Comparison of ENCODE assay signal across 15 cellular contexts in the genomic region with DNA sequence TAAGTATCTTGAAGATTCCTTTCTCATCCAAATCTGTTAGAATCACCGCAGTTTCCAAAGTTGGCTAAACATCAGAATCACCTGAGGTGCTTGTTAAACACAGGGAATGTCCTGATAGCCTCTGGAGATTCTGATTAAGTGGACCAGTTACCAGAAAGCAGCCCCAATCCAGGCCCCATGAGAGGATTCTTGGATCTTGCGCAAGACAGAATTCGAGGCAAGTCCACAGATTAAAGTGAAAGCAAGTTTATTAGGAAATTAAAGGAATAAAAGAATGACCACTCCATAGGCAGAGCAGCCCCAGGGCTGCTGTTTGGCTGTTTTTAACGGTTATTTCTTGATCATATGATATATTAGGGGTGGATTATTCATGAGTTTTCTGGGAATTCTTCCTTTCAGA.
A peak's percentile ranks its signal among the peaks of the same experiment; 100 is the strongest.
DNase-seq lines count a peak whose midpoint lies in the region; TF ChIP-seq lines count a peak whose summit lies in the region.
"Had no signal": no experiment of that assay in that cellular context is flagged by ENCODE, and none has a peak within 500 bp of the region (broad histone marks: within the 10 kb centered on the region; RNA-seq: fewer than 3 reads in every experiment).

No MANE protein-coding gene starts in this region.

- H2BK5ac ChIP-seq in mesenchymal stem cell (ENCODE audit: low read depth, low read length, poor library complexity, severe bottlenecking), result no peak overlapping the region

- intact Hi-C loops in CD4-positive, alpha-beta memory T cell (cut with micrococcal nuclease), result no loop called here

- no peak overlapping the region for H2AK5ac ChIP-seq in mesenchymal stem cell (ENCODE audit: low read length, severe bottlenecking)

- no peak overlapping the region for H3K27ac Mint-ChIP-seq in CD4-positive, alpha-beta memory T cell
- H3K27ac Mint-ChIP-seq: nephron progenitor cell had no signal

- peak overlapping the region; percentile 37 for H3K4me2 ChIP-seq in fibroblast of lung (ENCODE audit: extremely low read depth, insufficient read depth, low read length)
- H3K4me2 ChIP-seq in mesenchymal stem cell (ENCODE audit: low read length, poor library complexity, severe bottlenecking), result no peak overlapping the region
- H3K4me2 ChIP-seq: SK-N-SH had no signal

- no peak overlapping the region for H3K4me3 ChIP-seq in fibroblast of lung (replicated peaks in 1 of 4; ENCODE audit: control extremely low read depth in 1 of 4, insufficient read depth in 1 of 4, low read depth in 3 of 4, low read length in 4 of 4)
- peak overlapping the region in 1 of 2 experiments; percentile 25 for H3K4me3 ChIP-seq in mesenchymal stem cell (ENCODE audit: insufficient read depth in 1 of 2, low read depth in 1 of 2, low read length in 2 of 2)
- H3K4me3 ChIP-seq in tibial nerve, result peak overlapping the region in 2 of 4 donors; percentile 9 to 21
- H3K4me3 ChIP-seq in CD4-positive, alpha-beta memory T cell (ENCODE audit: low read length in 2 of 2), result no peak overlapping the region
- H3K4me3 ChIP-seq: heart left ventricle had no signal

- H3K4ac ChIP-seq in mesenchymal stem cell (ENCODE audit: low read depth in 1 of 2, low read length in 2 of 2), result no peak overlapping the region

- TF ChIP-seq POLR2A in tibial nerve (IDR thresholded peaks at IDR 0.05), result no peak

- no peak overlapping the region for H2BK120ac ChIP-seq in mesenchymal stem cell (ENCODE audit: low read depth, low read length)

- H3K9me3 ChIP-seq in fibroblast of lung (ENCODE audit: control insufficient read depth, insufficient read depth, low read depth, low read length) (peaks cover 2% of the 10 kb centered on the region), mesenchymal stem cell (ENCODE audit: control insufficient read depth, low read length) (peaks cover 18% of the 10 kb centered on the region), tibial nerve (peaks cover 0 to 16% (median 6%) of the 10 kb centered on the region in 4 donors)
- no peaks in the 10 kb centered on the region for H3K9me3 ChIP-seq in CD4-positive, alpha-beta memory T cell (ENCODE audit: control insufficient read depth in 1 of 2, low read length in 2 of 2)

- 81% methylated on average over 4 of the region's 4 CpGs for WGBS in mesenchymal stem cell
- WGBS in tibial nerve, 2 donors, result 34 to 49% methylated on average over 4 of the region's 4 CpGs

- H2AFZ ChIP-seq in fibroblast of lung (ENCODE audit: low read length) (no peak overlapping the region), mesenchymal stem cell (ENCODE audit: low read depth, low read length) (no peak overlapping the region)

- H4K20me1 ChIP-seq in fibroblast of lung (ENCODE audit: control insufficient read depth, extremely low read depth, insufficient read depth, low read length), result no peaks in the 10 kb centered on the region

- peaks cover 4 to 10% of the 10 kb centered on the region in 2 donors for H3K27me3 Mint-ChIP-seq in CD4-positive, alpha-beta memory T cell

- H3K4me1 ChIP-seq in fibroblast of lung (ENCODE audit: control insufficient read depth, extremely low read depth, insufficient read depth, low read length) (peaks cover 6% of the 10 kb centered on the region), mesenchymal stem cell (ENCODE audit: control insufficient read depth, insufficient read depth, low read depth, low read length) (peaks cover 4% of the 10 kb centered on the region), tibial nerve (peaks cover 0 to 45% (median 11%) of the 10 kb centered on the region in 4 donors)
- no peaks in the 10 kb centered on the region for H3K4me1 ChIP-seq in CD4-positive, alpha-beta memory T cell (ENCODE audit: insufficient read depth, low read length)

- H3K36me3 ChIP-seq in fibroblast of lung (ENCODE audit: control insufficient read depth, insufficient read depth, low read length) (no peaks in the 10 kb centered on the region), mesenchymal stem cell (ENCODE audit: control insufficient read depth in 1 of 2, insufficient read depth in 2 of 2, low read depth in 1 of 2, low read length in 2 of 2) (no peaks in the 10 kb centered on the region), tibial nerve (no peaks in the 10 kb centered on the region)
- no peaks in the 10 kb centered on the region for H3K36me3 ChIP-seq in CD4-positive, alpha-beta memory T cell (ENCODE audit: insufficient read depth, low read length)
- H3K36me3 ChIP-seq: heart left ventricle had no signal

- CTCF ChIA-PET in CD4-positive, alpha-beta memory T cell (lab: Charles Lee; ENCODE audit: partially characterized antibody), result no interaction called here

- no peak overlapping the region for H3K18ac ChIP-seq in mesenchymal stem cell (ENCODE audit: low read depth in 1 of 2, low read length in 2 of 2)

- H3K23ac ChIP-seq in mesenchymal stem cell (ENCODE audit: low read length in 2 of 2), result no peak overlapping the region

- H4K91ac ChIP-seq in mesenchymal stem cell (ENCODE audit: low read length), result no peak overlapping the region

- TF ChIP-seq CTCF in fibroblast of lung (conservative IDR thresholded peaks at IDR 0.05 in 1 of 2, IDR thresholded peaks at IDR 0.05 in 1 of 2; ENCODE audit: low read depth in 1 of 2, low read length in 2 of 2), result no peak
- TF ChIP-seq CTCF in tibial nerve (IDR thresholded peaks at IDR 0.05), result no peak

- POLR2A ChIA-PET in CD4-positive, alpha-beta memory T cell (lab: Charles Lee; ENCODE audit: partially characterized antibody), result no interaction called here

- no peak overlapping the region for H2BK12ac ChIP-seq in mesenchymal stem cell (ENCODE audit: low read length in 2 of 2)

- DNase-seq in fibroblast of lung (ENCODE audit: low read depth in 2 of 2) (peak in 1 of 2 donors; percentile 61), mesenchymal stem cell (peak; percentile 50), tibial nerve (ENCODE audit: low spot score in 2 of 2) (peak; percentile 31 to 60), cerebellar nuclear complex (lab: John Stamatoyannopoulos, UW) (no peak)
- no peak for DNase-seq in activated effector memory CD4-positive, alpha-beta T cell treated with Interleukin-2 at 50 U/mL for 16 hours
- no peak for DNase-seq in CD4-positive, alpha-beta memory T cell
- DNase-seq: activated CD4-positive, alpha-beta T cell treated with anti-CD3 and anti-CD28 coated beads, Interleukin-2, amount 50 U/mL, for 4 hours; activated effector memory CD4-positive, alpha-beta T cell treated with anti-CD3 and anti-CD28 coated beads, Interleukin-2, amount 50 U/mL, for 16 hours; heart left ventricle; NCI-H1092; nephron progenitor cell; SK-N-SH; stimulated activated naive CD8-positive, alpha-beta T cell treated with anti-CD3 and anti-CD28 coated beads, Interleukin-15, Interleukin-2, amounts not matched to agents 100 U/mL and 50 U/mL, for 24 hours had no signal

- no peak for TF ChIP-seq EP300 in Ishikawa (IDR thresholded peaks at IDR 0.05; ENCODE audit: borderline replicate concordance)
- peak in 1 of 2 donors; percentile 70 for TF ChIP-seq EP300 in tibial nerve (IDR thresholded peaks at IDR 0.05)

- H3K14ac ChIP-seq in mesenchymal stem cell (ENCODE audit: low read length in 2 of 2), result no peak overlapping the region

- H3K9ac ChIP-seq in fibroblast of lung (ENCODE audit: insufficient read depth, low read length) (no peak overlapping the region), mesenchymal stem cell (ENCODE audit: low read length) (peak overlapping the region; percentile 58)
- H3K9ac ChIP-seq: SK-N-SH had no signal

- H3K9me3 Mint-ChIP-seq in CD4-positive, alpha-beta memory T cell, result peaks cover 0 to 12% (median 6%) of the 10 kb centered on the region in 8 donors

- H3K79me1 ChIP-seq in mesenchymal stem cell (replicated peaks; ENCODE audit: low read length, poor library complexity, severe bottlenecking), result peaks cover 11% of the 10 kb centered on the region

- no peaks in the 10 kb centered on the region for H3K36me3 Mint-ChIP-seq in CD4-positive, alpha-beta memory T cell

- H3K27ac ChIP-seq in fibroblast of lung (ENCODE audit: insufficient read depth, low read length) (no peak overlapping the region), mesenchymal stem cell (ENCODE audit: low read length, poor library complexity, severe bottlenecking) (no peak overlapping the region), tibial nerve (peak overlapping the region in 3 of 4 donors; percentile 27 to 76 (median 68))
- no peak overlapping the region for H3K27ac ChIP-seq in CD4-positive, alpha-beta memory T cell (ENCODE audit: low read depth, low read length)

- no peak overlapping the region for H3K4me3 Mint-ChIP-seq in CD4-positive, alpha-beta memory T cell
- H3K4me3 Mint-ChIP-seq: brain, nephron progenitor cell had no signal

- H3K4me1 Mint-ChIP-seq in CD4-positive, alpha-beta memory T cell, result no peaks in the 10 kb centered on the region

- no peak overlapping the region for H4K8ac ChIP-seq in mesenchymal stem cell (ENCODE audit: low read length)

- H3K79me2 ChIP-seq in fibroblast of lung (ENCODE audit: control insufficient read depth, insufficient read depth, low read length), result no peaks in the 10 kb centered on the region

- H3K27me3 ChIP-seq in fibroblast of lung (ENCODE audit: control insufficient read depth, insufficient read depth, low read length), result no peaks in the 10 kb centered on the region
- no peaks in the 10 kb centered on the region for H3K27me3 ChIP-seq in mesenchymal stem cell (ENCODE audit: control insufficient read depth in 1 of 2, insufficient read depth in 1 of 2, low read length in 2 of 2)
- H3K27me3 ChIP-seq in tibial nerve, result no peaks in the 10 kb centered on the region
- no peaks in the 10 kb centered on the region for H3K27me3 ChIP-seq in CD4-positive, alpha-beta memory T cell (ENCODE audit: insufficient read depth, low read length)
- H3K27me3 ChIP-seq: heart left ventricle had no signal

- TF ChIP-seq RAD21 in Ishikawa (IDR thresholded peaks at IDR 0.05; ENCODE audit: low read depth), result no peak

- H2BK15ac ChIP-seq in mesenchymal stem cell (ENCODE audit: low read depth, poor library complexity, severe bottlenecking), result no peak overlapping the region

TF ChIP-seq in Ishikawa, 13 proteins besides CTCF, POLR2A, EP300 and RAD21:
- TF ChIP-seq CEBPB (IDR thresholded peaks at IDR 0.05), result peak; percentile 77
- no peak for TF ChIP-seq TAF1 (IDR thresholded peaks at IDR 0.05; ENCODE audit: low read depth)

Comparison
In these comparisons a context has a peak if more than half of its experiments do, and no peak if none do; other contexts are left out.
1. DNase-seq: peak in mesenchymal stem cell (single experiment) and tibial nerve (2 of 2); none in cerebellar nuclear complex (0 of 2), activated effector memory CD4-positive, alpha-beta T cell treated with Interleukin-2 at 50 U/mL for 16 hours (single experiment) and CD4-positive, alpha-beta memory T cell (0 of 5).
2. H3K27ac ChIP-seq: peak in tibial nerve (3 of 4); none in fibroblast of lung (single experiment), mesenchymal stem cell (single experiment) and CD4-positive, alpha-beta memory T cell (single experiment).